In genomic region chr2:189407161-189407943, GRCh38 we compare ENCODE assay signal across 13 cellular contexts. TPM values are rescaled to one million over a fixed set of nuclear protein-coding genes. Genes with fewer than 3 reads are reported as not detected.
A peak's percentile ranks its signal among the peaks of the same experiment; 100 is the strongest.
DNase-seq lines count a peak whose midpoint lies in the region; ATAC-seq and TF ChIP-seq lines count a peak whose summit lies in the region.
"Had no signal": no experiment of that assay in that cellular context is flagged by ENCODE, and none has a peak within 500 bp of the region (broad histone marks: within the 10 kb centered on the region; RNA-seq: fewer than 3 reads in every experiment).

No MANE protein-coding gene starts in this region.

- intact Hi-C loops in left lung (cut with DNase I) = no loop called here
- intact Hi-C loops in posterior vena cava (cut with DNase I) = no loop called here

- no peaks in the 10 kb centered on the region for H3K9me3 ChIP-seq in left lung

- H3K36me3 Mint-ChIP-seq in HFFc6 (ENCODE audit: low read depth) = peaks cover 12% of the 10 kb centered on the region; the same call in 1 of the 2 replicates

- peaks cover 82% of the 10 kb centered on the region for H3K4me1 Mint-ChIP-seq in HFFc6 (ENCODE audit: low read depth)

- peak; percentile 72 for DNase-seq in HFFc6
- DNase-seq in astrocyte of the hippocampus (ENCODE audit: low read depth, low spot score) = peak; percentile 34
- DNase-seq in left lung = no peak
- no peak for DNase-seq in posterior vena cava (ENCODE audit: low spot score)
- no peak for DNase-seq in activated T-cell treated with anti-CD3 and anti-CD28 coated beads for 4 hours
- DNase-seq in 8988T = no peak
- DNase-seq: cortex of kidney, DND-41, KBM-7, T1000 had no signal

- TF ChIP-seq CTCF in HFFc6 (IDR thresholded peaks at IDR 0.05) = no peak
- no peak for TF ChIP-seq CTCF in left lung (IDR thresholded peaks at IDR 0.05)

- peak overlapping the region; percentile 84 for H3K4me3 Mint-ChIP-seq in HFFc6

- peak overlapping the region; percentile 46 for H2AFZ ChIP-seq in ACC112 (ENCODE audit: low read length, unreplicated experiment)

- H3K27me3 ChIP-seq in ACC112 (ENCODE audit: insufficient read depth, low read length) (no peaks in the 10 kb centered on the region), left lung (no peaks in the 10 kb centered on the region)

- peak overlapping the region; percentile 99 for H3K27ac ChIP-seq in ACC112 (ENCODE audit: low read depth, low read length)
- H3K27ac ChIP-seq in left lung = peak overlapping the region; percentile 34 to 65

- H3K4me3 ChIP-seq in ACC112 (ENCODE audit: low read depth, low read length) (peak overlapping the region; percentile 63), left lung (no peak overlapping the region)

- peak; percentile 74 for ATAC-seq in left lung
- no peak for ATAC-seq in HG02885 (IDR thresholded peaks at IDR 0.05; ENCODE audit: poor library complexity, unreplicated experiment)
- ATAC-seq: HCT116 had no signal

- H3K27ac Mint-ChIP-seq in HFFc6 = peak overlapping the region; percentile 84

- H3K4me1 ChIP-seq in ACC112 (ENCODE audit: control insufficient read depth, insufficient read depth, low read length, unreplicated experiment) = peaks cover 51% of the 10 kb centered on the region
- peaks cover 0 to 7% of the 10 kb centered on the region in 2 donors for H3K4me1 ChIP-seq in left lung

- H3K79me2 ChIP-seq in ACC112 (ENCODE audit: control insufficient read depth, insufficient read depth, low read length, unreplicated experiment) = no peaks in the 10 kb centered on the region

- H3K27me3 Mint-ChIP-seq in HFFc6 (ENCODE audit: insufficient read depth) = no peaks in the 10 kb centered on the region; the same call in 1 of the 2 replicates

- no peaks in the 10 kb centered on the region; the same call in 1 of the 2 replicates for H3K9me3 Mint-ChIP-seq in HFFc6

- H3K36me3 ChIP-seq in ACC112 (ENCODE audit: insufficient read depth, low read length) (peaks cover 3% of the 10 kb centered on the region; the same call in 1 of the 2 replicates), left lung (no peaks in the 10 kb centered on the region)

RNA-seq across cellular contexts. Expression of gene WDR75, which starts 33.9 kb away (rescaled TPM):
- total RNA-seq in HFFc6 (2021; fragmentation: NEBNext Ultra II Directional; extraction: Animal tissue kit (Norgen Biotek cat#: 25700)) = 10 to 100 TPM; 28.9 to 35.7 (median 31.0) TPM
- total RNA-seq in left lung (10 to 100 TPM; 24.6 to 34.3 TPM), posterior vena cava (10 to 100 TPM; 27.3 to 28.3 TPM)

Comparison
In these comparisons a context has a peak if more than half of its experiments do, and no peak if none do; other contexts are left out.
1. DNase-seq: peak in HFFc6 (single experiment) and astrocyte of the hippocampus (single experiment); none in left lung (0 of 2), posterior vena cava (single experiment), activated T-cell treated with anti-CD3 and anti-CD28 coated beads for 4 hours (single experiment) and 8988T (single experiment).